In genomic region chr14:75549169-75549568, GRCh38 we compare ENCODE assay signal across 10 cellular contexts. TPM values are rescaled to one million over a fixed set of nuclear protein-coding genes. Genes with fewer than 3 reads are reported as not detected.
DNase-seq lines count a peak whose midpoint lies in the region; ATAC-seq lines count a peak whose summit lies in the region.
"Had no signal": no experiment of that assay in that cellular context is flagged by ENCODE, and none has a peak within 500 bp of the region (broad histone marks: within the 10 kb centered on the region; RNA-seq: fewer than 3 reads in every experiment).

No MANE protein-coding gene starts in this region.

- H3K27ac Mint-ChIP-seq in activated naive CD4-positive, alpha-beta T cell treated with anti-CD3 and anti-CD28 coated beads for 36 hours, result peak overlapping the region; percentile 77
- peak overlapping the region; percentile 77 to 87 for H3K27ac Mint-ChIP-seq in T-cell

- H3K4me3 Mint-ChIP-seq in activated naive CD4-positive, alpha-beta T cell treated with anti-CD3 and anti-CD28 coated beads for 36 hours, result no peak overlapping the region
- peak overlapping the region in 1 of 3 donors; percentile 6 for H3K4me3 Mint-ChIP-seq in T-cell

- peak; percentile 58 for DNase-seq in activated naive CD4-positive, alpha-beta T cell treated with anti-CD3 and anti-CD28 coated beads for 36 hours
- no peak for DNase-seq in activated naive CD4-positive, alpha-beta T cell treated with anti-CD3 and anti-CD28 coated beads, Interleukin-2, amount 50 U/mL, for 16 hours
- no peak for DNase-seq in T-cell
- DNase-seq in stimulated activated naive CD8-positive, alpha-beta T cell treated with anti-CD3 and anti-CD28 coated beads, Interleukin-15, Interleukin-2, amounts not matched to agents 100 U/mL and 50 U/mL, for 24 hours, result no peak
- DNase-seq in NCI-H1694 (lab: John Stamatoyannopoulos, UW), result no peak
- DNase-seq in Right ventricle myocardium inferior (ENCODE audit: missing footprints), result no peak
- no peak for DNase-seq in putamen (ENCODE audit: low spot score)
- DNase-seq: foreskin melanocyte, NCI-H1105 had no signal

- intact Hi-C loops in activated naive CD4-positive, alpha-beta T cell treated with anti-CD3 and anti-CD28 coated beads for 36 hours (cut with micrococcal nuclease), result no loop called here
- intact Hi-C loops in Right ventricle myocardium inferior (cut with DNase I), result no loop called here

- H3K4me1 Mint-ChIP-seq in activated naive CD4-positive, alpha-beta T cell treated with anti-CD3 and anti-CD28 coated beads for 36 hours (ENCODE audit: low read depth), result peaks cover 52% of the 10 kb centered on the region
- H3K4me1 Mint-ChIP-seq in T-cell, result peaks cover 7 to 43% (median 26%) of the 10 kb centered on the region in 3 donors

- no peaks in the 10 kb centered on the region for H3K9me3 Mint-ChIP-seq in activated naive CD4-positive, alpha-beta T cell treated with anti-CD3 and anti-CD28 coated beads for 36 hours
- no peaks in the 10 kb centered on the region for H3K9me3 Mint-ChIP-seq in T-cell

- peaks cover 38% of the 10 kb centered on the region for H3K36me3 Mint-ChIP-seq in activated naive CD4-positive, alpha-beta T cell treated with anti-CD3 and anti-CD28 coated beads for 36 hours (ENCODE audit: low read depth)
- H3K36me3 Mint-ChIP-seq in T-cell, result peaks cover 21% of the 10 kb centered on the region

- POLR2A ChIA-PET in T-cell (lab: Charles Lee), result no interaction called here

- no peaks in the 10 kb centered on the region for H3K27me3 Mint-ChIP-seq in activated naive CD4-positive, alpha-beta T cell treated with anti-CD3 and anti-CD28 coated beads for 36 hours (ENCODE audit: low read depth)
- H3K27me3 Mint-ChIP-seq in T-cell, result no peaks in the 10 kb centered on the region

- peak; percentile 67 for ATAC-seq in HG02610 (IDR thresholded peaks at IDR 0.05; ENCODE audit: unreplicated experiment)
- peak in 1 of 4 experiments; percentile 32 for ATAC-seq in T-cell (replicated peaks in 1 of 4)
- ATAC-seq in stimulated activated naive CD8-positive, alpha-beta T cell treated with anti-CD3 and anti-CD28 coated beads, Interleukin-15, Interleukin-2, amounts not matched to agents 100 U/mL and 50 U/mL, for 24 hours, result peak; percentile 79
- no peak for ATAC-seq in Right ventricle myocardium inferior

- CTCF ChIA-PET in activated naive CD4-positive, alpha-beta T cell treated with anti-CD3 and anti-CD28 coated beads for 36 hours (lab: Charles Lee), result interaction anchor here (0.9 to 2.2 kb wide), 4 partner anchors 11 to 31 kb away, joined by 3 to 13 read pairs (median 4); no protein-coding TSS in a partner anchor
- CTCF ChIA-PET in T-cell (lab: Charles Lee), result interaction anchor here in 1 of 2 donors (0.6 to 1.2 kb wide), 2 partner anchors 60 to 104 kb away, joined by 3 to 6 read pairs; no protein-coding TSS in a partner anchor

RNA-seq across cellular contexts. Expression of gene BATF, which starts 26.9 kb away (rescaled TPM):
- 100 to 1,000 TPM; 178 to 179 TPM for total RNA-seq in activated naive CD4-positive, alpha-beta T cell treated with anti-CD3 and anti-CD28 coated beads for 36 hours
- total RNA-seq in T-cell (10 to 100 TPM; 12.0 to 22.4 (median 19.2) TPM), Right ventricle myocardium inferior (0.84 TPM)

RNA-seq across cellular contexts. Expression of gene FLVCR2, which starts 29.3 kb away (rescaled TPM):
- total RNA-seq in activated naive CD4-positive, alpha-beta T cell treated with anti-CD3 and anti-CD28 coated beads for 36 hours, result 10 to 100 TPM in 1 of 2 experiments, 1 to 10 TPM in 1; 5.8 to 10.4 TPM
- total RNA-seq in T-cell (1 to 10 TPM; 1.1 to 7.1 (median 3.1) TPM), Right ventricle myocardium inferior (3.4 TPM)

Comparison
In these comparisons a context has a peak if more than half of its experiments do, and no peak if none do; other contexts are left out.
1. RNA of gene BATF, which starts 26.9 kb away (total RNA-seq): 178 to 179 TPM in activated naive CD4-positive, alpha-beta T cell treated with anti-CD3 and anti-CD28 coated beads for 36 hours; 12.0 to 22.4 TPM in T-cell and 0.84 TPM in Right ventricle myocardium inferior (single experiment); every median in the first group is over 4 times any median in the second.